Comparison of ENCODE assay signal across 14 cellular contexts in genomic region chr10:86954681-86955500, GRCh38. TPM values are rescaled to one million over a fixed set of nuclear protein-coding genes. Genes with fewer than 3 reads are reported as not detected.
A peak's percentile ranks its signal among the peaks of the same experiment; 100 is the strongest.
DNase-seq lines count a peak whose midpoint lies in the region; ATAC-seq and TF ChIP-seq lines count a peak whose summit lies in the region.
"Had no signal": no experiment of that assay in that cellular context is flagged by ENCODE, and none has a peak within 500 bp of the region (broad histone marks: within the 10 kb centered on the region; RNA-seq: fewer than 3 reads in every experiment).

No MANE protein-coding gene starts in this region.

- DNase-seq in Panc1 (ENCODE audit: low read depth, low spot score) = no peak
- peak in 1 of 10 donors; percentile 24 for DNase-seq in dorsolateral prefrontal cortex
- peak; percentile 28 for DNase-seq in lower lobe of right lung
- no peak for DNase-seq in globus pallidus (ENCODE audit: low spot score)
- no peak for DNase-seq in NCI-H2171 (lab: John Stamatoyannopoulos, UW)
- DNase-seq in activated CD4-positive, alpha-beta T cell treated with anti-CD3 and anti-CD28 coated beads, Interleukin-2, amount 50 U/mL, for 48 hours = no peak
- DNase-seq: activated CD8-positive, alpha-beta memory T cell treated with anti-CD3 and anti-CD28 coated beads, Interleukin-2, amount 50 U/mL, for 4 hours; HFFc6; MV-4-11; naive B cell; NCI-H774 had no signal

- POLR2A ChIA-PET in Panc1 (lab: Charles Lee) = no interaction called here

- no TSS peak for BruUV-seq in Panc1 (replicated peaks; lab: Mats Ljungman, UMichigan)

- TF ChIP-seq CTCF in Panc1 (IDR thresholded peaks at IDR 0.05) (no peak), dorsolateral prefrontal cortex (IDR thresholded peaks at IDR 0.05 in 54 of 56, conservative IDR thresholded peaks at IDR 0.05 in 2 of 56; ENCODE audit: low read depth in 1 of 56, partially characterized antibody in 56 of 56) (no peak), lower lobe of right lung (IDR thresholded peaks at IDR 0.05) (no peak)

- no peak for ATAC-seq in Panc1
- no peak for ATAC-seq in lower lobe of right lung
- ATAC-seq in GM18519 (IDR thresholded peaks at IDR 0.05; ENCODE audit: low FRiP score, unreplicated experiment) = no peak

- H3K27me3 ChIP-seq in Panc1 (ENCODE audit: control insufficient read depth, insufficient read depth, low read length) (no peaks in the 10 kb centered on the region), dorsolateral prefrontal cortex (no peaks in the 10 kb centered on the region), lower lobe of right lung (ENCODE audit: low read depth) (no peaks in the 10 kb centered on the region), subcutaneous abdominal adipose tissue (ENCODE audit: control insufficient read depth in 5 of 5, insufficient read depth in 4 of 5, low read length in 5 of 5) (no peaks in the 10 kb centered on the region)

- H3K9ac ChIP-seq in subcutaneous abdominal adipose tissue (ENCODE audit: low read length in 5 of 5) = peak overlapping the region; percentile 63 to 89 (median 78)

- CTCF ChIA-PET in Panc1 (lab: Charles Lee) = no interaction called here

- H3K4me3 ChIP-seq in Panc1 (ENCODE audit: low read depth in 2 of 2, low read length in 2 of 2) (no peak overlapping the region), dorsolateral prefrontal cortex (peak overlapping the region in 21 of 59 donors; percentile 0 to 61 (median 36)), lower lobe of right lung (peak overlapping the region; percentile 54), subcutaneous abdominal adipose tissue (ENCODE audit: low read depth in 1 of 5, low read length in 5 of 5) (peak overlapping the region; percentile 38 to 80 (median 72))

- H3K9me3 ChIP-seq in Panc1 (ENCODE audit: control insufficient read depth, insufficient read depth, low read depth, low read length) (no peaks in the 10 kb centered on the region), lower lobe of right lung (no peaks in the 10 kb centered on the region), subcutaneous abdominal adipose tissue (ENCODE audit: control insufficient read depth in 5 of 5, low read length in 5 of 5) (no peaks in the 10 kb centered on the region)

- in situ Hi-C loops in Panc1 (cut with HindIII; ENCODE audit: low pct_unique_long_range_greater_than_20kb, low sequenced_read_pairs) = no loop called here

- H3K27ac ChIP-seq in Panc1 (ENCODE audit: low read length) = peak overlapping the region; percentile 18; the same call in 1 of the 2 replicates
- H3K27ac ChIP-seq in dorsolateral prefrontal cortex = peak overlapping the region in 56 of 59 donors; percentile 6 to 88 (median 74)
- H3K27ac ChIP-seq in lower lobe of right lung = peak overlapping the region; percentile 81
- H3K27ac ChIP-seq in subcutaneous abdominal adipose tissue (ENCODE audit: low read depth, low read length) = peak overlapping the region; percentile 99

- H3K36me3 ChIP-seq in Panc1 (ENCODE audit: control insufficient read depth, insufficient read depth, low read length) (no peaks in the 10 kb centered on the region), lower lobe of right lung (no peaks in the 10 kb centered on the region), subcutaneous abdominal adipose tissue (ENCODE audit: control insufficient read depth in 5 of 5, insufficient read depth in 5 of 5, low read length in 5 of 5) (no peaks in the 10 kb centered on the region)

- intact Hi-C loops in Panc1 (cut with micrococcal nuclease; ENCODE audit: unreplicated experiment) = no loop called here
- intact Hi-C loops in dorsolateral prefrontal cortex (cut with DNase I) = no loop called here
- intact Hi-C loops in lower lobe of right lung (cut with DNase I) = no loop called here

- H3K4me1 ChIP-seq in Panc1 (ENCODE audit: control insufficient read depth, insufficient read depth, low read length) (peaks cover 51% of the 10 kb centered on the region), lower lobe of right lung (peaks cover 50% of the 10 kb centered on the region), subcutaneous abdominal adipose tissue (ENCODE audit: control insufficient read depth in 5 of 5, insufficient read depth in 5 of 5, low read length in 5 of 5) (peaks cover 21 to 95% (median 79%) of the 10 kb centered on the region in 5 donors)

RNA-seq across cellular contexts. Expression of gene MMRN2, which starts 2.5 kb away (rescaled TPM):
- total RNA-seq in Panc1 (2021; ENCODE audit: unreplicated experiment) (1.0 TPM), dorsolateral prefrontal cortex (10 to 100 TPM in 57 of 120 experiments, 1 to 10 TPM in 63; 5.2 to 28.8 (median 9.8) TPM), lower lobe of right lung (53.1 TPM)
- polyA plus RNA-seq in Panc1 (2012; ENCODE audit: insufficient read length) = 1.1 TPM
- total RNA-seq: CD8-positive, alpha-beta memory T cell had no signal
- polyA plus RNA-seq: CD8-positive, alpha-beta memory T cell had no signal

RNA-seq across cellular contexts. Expression of gene SNCG, which starts 3.5 kb away (rescaled TPM):
- total RNA-seq in Panc1 (2021; ENCODE audit: unreplicated experiment) (5.2 TPM), dorsolateral prefrontal cortex (100 to 1,000 TPM in 112 of 120 experiments, 10 to 100 TPM in 8; 59.9 to 383 (median 222) TPM), lower lobe of right lung (25.0 TPM)
- polyA plus RNA-seq in Panc1 (2012; ENCODE audit: insufficient read length) = 10.0 TPM
- total RNA-seq: CD8-positive, alpha-beta memory T cell had no signal
- polyA plus RNA-seq: CD8-positive, alpha-beta memory T cell had no signal

RNA-seq across cellular contexts. Expression of gene ADIRF, which starts 13.4 kb away (rescaled TPM):
- 14.8 TPM for total RNA-seq in Panc1 (2021; ENCODE audit: unreplicated experiment)
- polyA plus RNA-seq in Panc1 (2012; ENCODE audit: insufficient read length) = 26.4 TPM
- total RNA-seq in dorsolateral prefrontal cortex = 100 to 1,000 TPM in 9 of 120 experiments, 10 to 100 TPM in 111; 10.9 to 181 (median 54.5) TPM
- 158 TPM for total RNA-seq in lower lobe of right lung
- total RNA-seq: CD8-positive, alpha-beta memory T cell had no signal
- polyA plus RNA-seq: CD8-positive, alpha-beta memory T cell had no signal

Comparison
In these comparisons a context has a peak if more than half of its experiments do, and no peak if none do; other contexts are left out.
1. H3K27ac ChIP-seq: peak in every context shown above with its lines; median percentile 99 in subcutaneous abdominal adipose tissue; 81 in lower lobe of right lung; 74 in dorsolateral prefrontal cortex; 18 in Panc1.
2. H3K4me3 ChIP-seq: peak in lower lobe of right lung (single experiment) and subcutaneous abdominal adipose tissue (5 of 5); none in Panc1 (0 of 2).